Comparison of ENCODE assay signal across 7 cellular contexts in the genomic region with DNA sequence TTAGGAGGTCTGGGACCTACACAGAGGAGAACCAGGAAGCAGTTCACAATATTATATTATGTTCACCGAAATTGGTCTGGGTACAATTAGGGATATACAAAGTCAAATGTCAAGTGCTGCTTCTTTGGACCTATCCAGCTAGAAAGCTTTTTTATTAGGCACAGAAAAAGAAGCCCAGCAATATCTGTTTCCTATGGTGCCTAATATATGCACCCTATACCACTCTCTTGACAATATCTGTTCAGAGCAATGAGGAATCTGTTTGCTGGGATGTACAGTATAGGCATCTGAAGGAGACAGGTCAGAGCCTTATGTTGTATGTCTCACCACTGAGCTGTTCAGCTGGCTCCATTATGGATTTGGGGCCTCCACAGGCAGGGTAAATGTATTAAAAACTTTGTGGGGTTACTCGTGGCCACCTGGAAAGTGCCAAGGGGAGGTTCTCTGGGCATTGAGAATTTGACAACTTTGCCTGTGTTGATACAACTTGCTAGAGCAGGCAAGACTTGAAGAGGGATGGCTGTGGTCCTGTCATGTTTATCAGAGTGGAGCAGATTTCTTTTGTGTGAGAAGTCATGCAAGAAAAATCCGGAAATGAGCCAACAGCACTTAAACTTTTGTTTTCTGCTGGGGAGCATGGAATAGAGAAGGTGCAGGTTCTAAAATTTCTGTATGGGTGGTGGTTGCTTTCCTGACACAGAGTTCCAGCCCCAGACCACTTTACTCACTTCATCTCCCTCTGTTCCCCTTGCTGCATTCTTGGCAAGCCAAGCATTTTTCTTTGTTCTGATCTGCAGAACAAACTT. TPM values are rescaled to one million over a fixed set of nuclear protein-coding genes. Genes with fewer than 3 reads are reported as not detected.
A peak's percentile ranks its signal among the peaks of the same experiment; 100 is the strongest.
DNase-seq lines count a peak whose midpoint lies in the region; ATAC-seq and TF ChIP-seq lines count a peak whose summit lies in the region.

No MANE protein-coding gene starts in this region.

- H3K36me3 ChIP-seq in OCI-LY1 (ENCODE audit: insufficient read depth, low read length) (no peaks in the 10 kb centered on the region), prostate gland (no peaks in the 10 kb centered on the region)

- no peaks in the 10 kb centered on the region for H3K9me2 ChIP-seq in OCI-LY1 (ENCODE audit: low read depth, low read length)

- H3K36me3 Mint-ChIP-seq in endothelial cell (ENCODE audit: low read depth, unreplicated experiment): peaks cover 4% of the 10 kb centered on the region

- peak; percentile 17 for ATAC-seq in GM18861 (IDR thresholded peaks at IDR 0.05; ENCODE audit: unreplicated experiment)

- peak overlapping the region; percentile 59 for H3K4me2 ChIP-seq in OCI-LY1 (ENCODE audit: low read length)

- peak overlapping the region; percentile 49 for H3K27ac Mint-ChIP-seq in endothelial cell (ENCODE audit: unreplicated experiment)

- no peak for DNase-seq in endothelial cell (ENCODE audit: low spot score)
- DNase-seq in prostate gland (ENCODE audit: low spot score): peak; percentile 22
- DNase-seq in SHP77 (lab: John Stamatoyannopoulos, UW): no peak
- DNase-seq in COR-L47 (lab: John Stamatoyannopoulos, UW): no peak
- no peak for DNase-seq in stimulated activated naive CD4-positive, alpha-beta T cell treated with Interleukin-2 at 50 U/mL for 16 hours (lab: John Stamatoyannopoulos, UW)

- H2AFZ ChIP-seq in OCI-LY1 (ENCODE audit: low read length): no peak overlapping the region

- no peak overlapping the region for H3K4me3 Mint-ChIP-seq in endothelial cell (ENCODE audit: unreplicated experiment)

- H4K20me1 ChIP-seq in OCI-LY1 (ENCODE audit: insufficient read depth, low read length): no peaks in the 10 kb centered on the region

- H3K4me1 ChIP-seq in OCI-LY1 (ENCODE audit: insufficient read depth, low read length, severe bottlenecking) (peaks cover 64% of the 10 kb centered on the region), prostate gland (replicated peaks) (peaks cover 17% of the 10 kb centered on the region)

- H3K9me3 ChIP-seq in OCI-LY1 (ENCODE audit: low read length) (no peaks in the 10 kb centered on the region), prostate gland (no peaks in the 10 kb centered on the region)

- TF ChIP-seq POLR2A in prostate gland (IDR thresholded peaks at IDR 0.05): no peak

- peak overlapping the region; percentile 45; the same call in 1 of the 2 replicates for H3K9ac ChIP-seq in OCI-LY1 (ENCODE audit: low read length)

- intact Hi-C loops in prostate gland (cut with DNase I): no loop called here

- WGBS in prostate gland: 32% methylated on average over 3 of the region's 3 CpGs

- no peaks in the 10 kb centered on the region; the same call in 1 of the 2 replicates for H3F3A ChIP-seq in OCI-LY1 (ENCODE audit: insufficient read depth, low read length)

- H3K27me3 ChIP-seq in OCI-LY1 (ENCODE audit: insufficient read depth, low read length): no peaks in the 10 kb centered on the region
- no peaks in the 10 kb centered on the region for H3K27me3 ChIP-seq in prostate gland (replicated peaks; ENCODE audit: insufficient read depth)

- peaks cover 43% of the 10 kb centered on the region for H3K79me2 ChIP-seq in OCI-LY1 (ENCODE audit: insufficient read depth, low read length)

- H3K27me3 Mint-ChIP-seq in endothelial cell (ENCODE audit: unreplicated experiment): peaks cover 4% of the 10 kb centered on the region

- H3K4me3 ChIP-seq in OCI-LY1 (ENCODE audit: low read depth, low read length, poor library complexity, severe bottlenecking) (peak overlapping the region; percentile 15), prostate gland (no peak overlapping the region)

- TF ChIP-seq CTCF in OCI-LY1 (IDR thresholded peaks at IDR 0.05; ENCODE audit: low read length): no peak
- no peak for TF ChIP-seq CTCF in endothelial cell (IDR thresholded peaks at IDR 0.05; ENCODE audit: unreplicated experiment)
- no peak for TF ChIP-seq CTCF in prostate gland (IDR thresholded peaks at IDR 0.05)

- peak overlapping the region; percentile 89 for H3K27ac ChIP-seq in OCI-LY1 (ENCODE audit: low read depth, low read length, poor library complexity, severe bottlenecking)
- H3K27ac ChIP-seq in prostate gland: peak overlapping the region; percentile 19 to 30

- no peaks in the 10 kb centered on the region for H3K9me3 Mint-ChIP-seq in endothelial cell (ENCODE audit: unreplicated experiment)

- peaks cover 25% of the 10 kb centered on the region for H3K4me1 Mint-ChIP-seq in endothelial cell (ENCODE audit: unreplicated experiment)

RNA-seq across cellular contexts. Expression of a gene that starts 10.1 kb away (rescaled TPM):
- total RNA-seq in endothelial cell (ENCODE audit: unreplicated experiment) (35.9 TPM), prostate gland (10 to 100 TPM; 34.1 to 65.0 TPM)

RNA-seq across cellular contexts. Expression of a gene that starts 24.8 kb away (rescaled TPM):
- 76.5 TPM for total RNA-seq in endothelial cell (ENCODE audit: unreplicated experiment)
- total RNA-seq in prostate gland: 10 to 100 TPM; 41.1 to 56.4 TPM

RNA-seq across cellular contexts. Expression of a gene that starts 57.2 kb away (rescaled TPM):
- total RNA-seq in endothelial cell (ENCODE audit: unreplicated experiment) (22.7 TPM), prostate gland (10 to 100 TPM; 26.6 to 33.5 TPM)
